Comparison of ENCODE assay signal across 8 cellular contexts in the genomic region with DNA sequence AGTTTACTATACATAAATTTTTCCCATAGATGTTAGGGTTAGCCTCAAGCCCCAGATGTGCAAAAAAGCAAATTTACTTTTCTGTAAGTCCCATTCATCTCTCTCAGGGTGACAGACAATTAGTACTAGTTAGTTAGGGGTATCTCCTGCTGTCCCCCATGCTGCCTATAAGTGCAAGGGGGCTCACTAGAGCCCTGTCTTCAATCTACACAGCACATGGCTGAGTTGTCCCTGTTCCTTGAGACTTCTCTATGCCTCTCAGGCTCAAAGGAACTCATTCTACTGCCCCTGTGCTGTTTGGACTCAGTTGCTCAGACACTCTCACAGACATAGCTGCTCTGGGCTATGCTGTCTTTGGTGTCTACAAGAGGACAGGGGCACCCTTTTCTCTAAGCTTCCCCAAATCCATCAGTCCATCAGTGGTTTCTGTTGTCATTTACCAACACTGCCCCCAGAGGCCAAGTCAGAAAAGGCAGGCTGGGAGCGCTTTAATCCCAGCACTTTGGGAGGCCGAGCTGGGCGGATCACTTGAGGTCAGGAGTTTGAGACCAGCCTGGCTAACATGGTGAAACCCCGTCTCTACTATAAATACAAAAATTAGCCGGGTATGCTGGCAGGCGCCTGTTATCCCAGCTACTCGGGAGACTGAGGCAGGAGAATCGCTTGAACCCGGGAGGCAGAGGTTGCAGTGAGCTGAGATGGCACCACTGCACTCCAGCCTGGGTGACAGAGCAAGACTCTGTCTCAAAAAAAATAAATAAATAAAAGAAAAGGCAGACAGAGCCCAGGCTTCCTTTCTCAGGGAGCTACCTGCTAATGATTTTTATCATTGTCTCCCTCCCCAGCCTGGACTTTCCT. TPM values are rescaled to one million over a fixed set of nuclear protein-coding genes. Genes with fewer than 3 reads are reported as not detected.
A peak's percentile ranks its signal among the peaks of the same experiment; 100 is the strongest.
DNase-seq lines count a peak whose midpoint lies in the region; ATAC-seq and TF ChIP-seq lines count a peak whose summit lies in the region.

No MANE protein-coding gene starts in this region.

- no peak overlapping the region for H3K27ac ChIP-seq in RWPE1

- CTCF ChIA-PET in RWPE1 (lab: Yijun Ruan, JAX) = interaction anchor here (0.6 to 1.8 kb wide), 7 partner anchors 9 to 1082 kb away, joined by 3 to 13 read pairs (median 4); no protein-coding TSS in a partner anchor

- peak; percentile 56 for ATAC-seq in HG02763 (IDR thresholded peaks at IDR 0.05; ENCODE audit: unreplicated experiment)
- ATAC-seq in activated naive CD8-positive, alpha-beta T cell treated with anti-CD3 and anti-CD28 coated beads, Interleukin-2, amount 10 ng/mL, durations not matched to agents 7 days and 5 days (ENCODE audit: low read depth) = peak; percentile 56
- no peak for ATAC-seq in GM19452 (IDR thresholded peaks at IDR 0.05; ENCODE audit: unreplicated experiment)

- H3K4me1 Mint-ChIP-seq in activated naive CD8-positive, alpha-beta T cell treated with anti-CD3 and anti-CD28 coated beads, Interleukin-2, amount 10 ng/mL, durations not matched to agents 7 days and 5 days = no peaks in the 10 kb centered on the region

- H3K4me3 Mint-ChIP-seq in activated naive CD8-positive, alpha-beta T cell treated with anti-CD3 and anti-CD28 coated beads, Interleukin-2, amount 10 ng/mL, durations not matched to agents 7 days and 5 days = no peak overlapping the region

- H3K27ac Mint-ChIP-seq in activated naive CD8-positive, alpha-beta T cell treated with anti-CD3 and anti-CD28 coated beads, Interleukin-2, amount 10 ng/mL, durations not matched to agents 7 days and 5 days = no peak overlapping the region

- peaks cover 18% of the 10 kb centered on the region for H3K27me3 Mint-ChIP-seq in activated naive CD8-positive, alpha-beta T cell treated with anti-CD3 and anti-CD28 coated beads, Interleukin-2, amount 10 ng/mL, durations not matched to agents 7 days and 5 days

- TF ChIP-seq CTCF in GM10266 (IDR thresholded peaks at IDR 0.05; ENCODE audit: control insufficient read depth, insufficient read depth, low read depth, missing control alignments) (peak; percentile 76), RWPE1 (conservative IDR thresholded peaks at IDR 0.05; ENCODE audit: low read depth) (peak; percentile 84)

- POLR2A ChIA-PET in RWPE1 (lab: Yijun Ruan, JAX; ENCODE audit: low non-redundant PET) = no interaction called here
- POLR2A ChIA-PET in activated naive CD8-positive, alpha-beta T cell treated with anti-CD3 and anti-CD28 coated beads, Interleukin-2, amount 10 ng/mL, durations not matched to agents 7 days and 5 days (lab: Charles Lee) = no interaction called here

- H3K36me3 Mint-ChIP-seq in activated naive CD8-positive, alpha-beta T cell treated with anti-CD3 and anti-CD28 coated beads, Interleukin-2, amount 10 ng/mL, durations not matched to agents 7 days and 5 days = no peaks in the 10 kb centered on the region

- DNase-seq in GM10266 (ENCODE audit: extremely low spot score) (peak; percentile 35), RWPE1 (ENCODE audit: low spot score) (peak; percentile 52), islet precursor cell (peak; percentile 90), GDM1 (lab: John Stamatoyannopoulos, UW) (no peak)
- DNase-seq in activated naive CD8-positive, alpha-beta T cell treated with anti-CD3 and anti-CD28 coated beads, Interleukin-2, amount 10 ng/mL, durations not matched to agents 7 days and 5 days = peak; percentile 43
- DNase-seq in stimulated activated CD4-positive, alpha-beta T cell treated with anti-CD3 and anti-CD28 coated beads, TNF-alpha, amount 100 ng/mL, for 48 hours (ENCODE audit: low read depth in 3 of 3) = peak; percentile 13 to 15 (median 14)

- no peaks in the 10 kb centered on the region for H3K9me3 Mint-ChIP-seq in activated naive CD8-positive, alpha-beta T cell treated with anti-CD3 and anti-CD28 coated beads, Interleukin-2, amount 10 ng/mL, durations not matched to agents 7 days and 5 days

RNA-seq across cellular contexts. Expression of gene PRTG, which starts 31.4 kb away (rescaled TPM):
- total RNA-seq in activated naive CD8-positive, alpha-beta T cell treated with anti-CD3 and anti-CD28 coated beads, Interleukin-2, amount 10 ng/mL, durations not matched to agents 7 days and 5 days = not detected
